Comparison of ENCODE assay signal across 18 cellular contexts in genomic region chr2:28135324-28135723, GRCh38.
DNase-seq lines count a peak whose midpoint lies in the region; ATAC-seq and TF ChIP-seq lines count a peak whose summit lies in the region.
"Had no signal": no experiment of that assay in that cellular context is flagged by ENCODE, and none has a peak within 500 bp of the region (broad histone marks: within the 10 kb centered on the region; RNA-seq: fewer than 3 reads in every experiment).

No MANE protein-coding gene starts in this region.

- H3K36me3 Mint-ChIP-seq in activated CD4-positive, alpha-beta T cell treated with anti-CD3 and anti-CD28 coated beads for 36 hours (ENCODE audit: low read depth): peaks cover 14% of the 10 kb centered on the region
- H3K36me3 Mint-ChIP-seq in CD8-positive, alpha-beta T cell: peaks cover 24% of the 10 kb centered on the region
- H3K36me3 Mint-ChIP-seq in activated T-helper 1 cell treated with anti-CD3 and anti-CD28 coated beads, Interleukin-12 subunit alpha, Interleukin-12 subunit beta, Interleukin-2, Interleukin-4 antibody, amounts not matched to agents 30 ng/mL and 10 ng/mL and 1 ng/mL, durations not matched to agents 14 hours and 24 hours and 36 hours (ENCODE audit: low read depth): peaks cover 11% of the 10 kb centered on the region
- no peaks in the 10 kb centered on the region for H3K36me3 Mint-ChIP-seq in natural killer cell

- POLR2A ChIA-PET in activated CD4-positive, alpha-beta T cell treated with anti-CD3 and anti-CD28 coated beads for 36 hours (lab: Charles Lee): no interaction called here
- POLR2A ChIA-PET in CD8-positive, alpha-beta T cell (lab: Charles Lee): interaction anchor here (1.1 kb wide), 1 partner anchor 49 kb away, joined by 3 read pairs; no protein-coding TSS in a partner anchor

- H3K4me1 Mint-ChIP-seq in activated CD4-positive, alpha-beta T cell treated with anti-CD3 and anti-CD28 coated beads for 36 hours: peaks cover 22% of the 10 kb centered on the region
- H3K4me1 Mint-ChIP-seq in CD8-positive, alpha-beta T cell (ENCODE audit: low read depth): peaks cover 25% of the 10 kb centered on the region
- H3K4me1 Mint-ChIP-seq in activated T-helper 1 cell treated with anti-CD3 and anti-CD28 coated beads, Interleukin-12 subunit alpha, Interleukin-12 subunit beta, Interleukin-2, Interleukin-4 antibody, amounts not matched to agents 30 ng/mL and 10 ng/mL and 1 ng/mL, durations not matched to agents 14 hours and 24 hours and 36 hours (ENCODE audit: low read depth): peaks cover 36% of the 10 kb centered on the region
- peaks cover 14 to 23% of the 10 kb centered on the region in 2 donors for H3K4me1 Mint-ChIP-seq in natural killer cell

- H3K36me3 ChIP-seq in CD8-positive, alpha-beta T cell (ENCODE audit: insufficient read depth, low read length): no peaks in the 10 kb centered on the region
- H3K36me3 ChIP-seq: BE2C had no signal

- H3K4me3 Mint-ChIP-seq in activated CD4-positive, alpha-beta T cell treated with anti-CD3 and anti-CD28 coated beads for 36 hours: no peak overlapping the region
- no peak overlapping the region for H3K4me3 Mint-ChIP-seq in CD8-positive, alpha-beta T cell
- no peak overlapping the region for H3K4me3 Mint-ChIP-seq in activated T-helper 1 cell treated with anti-CD3 and anti-CD28 coated beads, Interleukin-12 subunit alpha, Interleukin-12 subunit beta, Interleukin-2, Interleukin-4 antibody, amounts not matched to agents 30 ng/mL and 10 ng/mL and 1 ng/mL, durations not matched to agents 14 hours and 24 hours and 36 hours
- no peak overlapping the region for H3K4me3 Mint-ChIP-seq in natural killer cell
- H3K4me3 Mint-ChIP-seq: activated CD4-positive, alpha-beta memory T cell treated with anti-CD3 and anti-CD28 coated beads, Interleukin-2, amount 10 ng/mL, durations not matched to agents 7 days and 5 days had no signal

- intact Hi-C loops in activated CD4-positive, alpha-beta T cell treated with anti-CD3 and anti-CD28 coated beads for 36 hours (cut with DNase I, micrococcal nuclease): no loop called here
- intact Hi-C loops in CD8-positive, alpha-beta T cell (cut with DNase I, micrococcal nuclease): no loop called here
- intact Hi-C loops in activated T-helper 1 cell treated with anti-CD3 and anti-CD28 coated beads, Interleukin-12 subunit alpha, Interleukin-12 subunit beta, Interleukin-2, Interleukin-4 antibody, amounts not matched to agents 30 ng/mL and 10 ng/mL and 1 ng/mL, durations not matched to agents 14 hours and 24 hours and 36 hours (cut with micrococcal nuclease): no loop called here
- intact Hi-C loops in natural killer cell (cut with micrococcal nuclease): no loop called here

- H3K4me1 ChIP-seq in CD8-positive, alpha-beta T cell (ENCODE audit: insufficient read depth, low read length): peaks cover 8% of the 10 kb centered on the region

- CTCF ChIA-PET in activated CD4-positive, alpha-beta T cell treated with anti-CD3 and anti-CD28 coated beads for 36 hours (lab: Charles Lee): interaction anchor here (1.2 kb wide), 1 partner anchor 431 kb away, joined by 3 read pairs; no protein-coding TSS in a partner anchor
- CTCF ChIA-PET in CD8-positive, alpha-beta T cell (lab: Charles Lee): interaction anchor here (0.6 kb wide), 1 partner anchor 252 kb away, joined by 3 read pairs; no protein-coding TSS in a partner anchor

- DNase-seq in activated CD4-positive, alpha-beta T cell treated with anti-CD3 and anti-CD28 coated beads for 36 hours: no peak
- no peak for DNase-seq in activated CD4-positive, alpha-beta T cell treated with anti-CD3 and anti-CD28 coated beads for 4 hours
- DNase-seq in CD8-positive, alpha-beta T cell: no peak
- DNase-seq in activated T-helper 1 cell treated with anti-CD3 and anti-CD28 coated beads, Interleukin-12 subunit alpha, Interleukin-12 subunit beta, Interleukin-2, Interleukin-4 antibody, amounts not matched to agents 30 ng/mL and 10 ng/mL and 1 ng/mL, durations not matched to agents 14 hours and 24 hours and 36 hours (ENCODE audit: low spot score): no peak
- DNase-seq in natural killer cell (no peak), medulla oblongata (ENCODE audit: extremely low spot score) (no peak), NCI-H748 (lab: John Stamatoyannopoulos, UW; ENCODE audit: unreplicated experiment) (no peak)
- DNase-seq: activated CD4-positive, alpha-beta memory T cell treated with anti-CD3 and anti-CD28 coated beads, Interleukin-2, amount 10 ng/mL, durations not matched to agents 7 days and 5 days; BE2C; GF-D8; heart left ventricle; NCI-H146; NCI-H2171; NCI-H69; occipital lobe; retina; stimulated activated CD4-positive, alpha-beta T cell treated with anti-CD3 and anti-CD28 coated beads, Interleukin-15, amount 100 ng/mL, for 24 hours had no signal

- H3K4me3 ChIP-seq in CD8-positive, alpha-beta T cell (ENCODE audit: low read depth, low read length): no peak overlapping the region
- H3K4me3 ChIP-seq: heart left ventricle had no signal

- peak overlapping the region; percentile 16 for H3K27ac Mint-ChIP-seq in activated CD4-positive, alpha-beta T cell treated with anti-CD3 and anti-CD28 coated beads for 36 hours
- peak overlapping the region; percentile 66 for H3K27ac Mint-ChIP-seq in CD8-positive, alpha-beta T cell
- peak overlapping the region; percentile 69 for H3K27ac Mint-ChIP-seq in activated T-helper 1 cell treated with anti-CD3 and anti-CD28 coated beads, Interleukin-12 subunit alpha, Interleukin-12 subunit beta, Interleukin-2, Interleukin-4 antibody, amounts not matched to agents 30 ng/mL and 10 ng/mL and 1 ng/mL, durations not matched to agents 14 hours and 24 hours and 36 hours
- peak overlapping the region in 1 of 2 donors; percentile 7 for H3K27ac Mint-ChIP-seq in natural killer cell
- H3K27ac Mint-ChIP-seq: activated CD4-positive, alpha-beta memory T cell treated with anti-CD3 and anti-CD28 coated beads, Interleukin-2, amount 10 ng/mL, durations not matched to agents 7 days and 5 days had no signal

- no peaks in the 10 kb centered on the region for H3K9me3 Mint-ChIP-seq in activated CD4-positive, alpha-beta T cell treated with anti-CD3 and anti-CD28 coated beads for 36 hours (ENCODE audit: low read depth)
- no peaks in the 10 kb centered on the region for H3K9me3 Mint-ChIP-seq in CD8-positive, alpha-beta T cell
- no peaks in the 10 kb centered on the region for H3K9me3 Mint-ChIP-seq in activated T-helper 1 cell treated with anti-CD3 and anti-CD28 coated beads, Interleukin-12 subunit alpha, Interleukin-12 subunit beta, Interleukin-2, Interleukin-4 antibody, amounts not matched to agents 30 ng/mL and 10 ng/mL and 1 ng/mL, durations not matched to agents 14 hours and 24 hours and 36 hours
- no peaks in the 10 kb centered on the region for H3K9me3 Mint-ChIP-seq in natural killer cell
- H3K9me3 Mint-ChIP-seq: activated CD4-positive, alpha-beta memory T cell treated with anti-CD3 and anti-CD28 coated beads, Interleukin-2, amount 10 ng/mL, durations not matched to agents 7 days and 5 days had no signal

- H3K27ac ChIP-seq in CD8-positive, alpha-beta T cell (ENCODE audit: low read depth, low read length): no peak overlapping the region

- no peaks in the 10 kb centered on the region for H3K9me3 ChIP-seq in CD8-positive, alpha-beta T cell (ENCODE audit: low read length)
- H3K9me3 ChIP-seq: BE2C, heart left ventricle had no signal

- no peaks in the 10 kb centered on the region for H3K27me3 ChIP-seq in CD8-positive, alpha-beta T cell (ENCODE audit: insufficient read depth, low read length)
- H3K27me3 ChIP-seq: BE2C, heart left ventricle had no signal

- TF ChIP-seq CTCF in CD8-positive, alpha-beta T cell (IDR thresholded peaks at IDR 0.05): no peak
- no peak for TF ChIP-seq CTCF in natural killer cell (IDR thresholded peaks at IDR 0.05)

- no peak for ATAC-seq in activated CD4-positive, alpha-beta T cell treated with anti-CD3 and anti-CD28 coated beads for 36 hours
- ATAC-seq in CD8-positive, alpha-beta T cell: no peak
- ATAC-seq in natural killer cell (peak in 2 of 3 donors; percentile 56 to 68), GM18868 (IDR thresholded peaks at IDR 0.05; ENCODE audit: unreplicated experiment) (no peak)
- ATAC-seq: heart left ventricle had no signal

- H3K27me3 Mint-ChIP-seq in activated CD4-positive, alpha-beta T cell treated with anti-CD3 and anti-CD28 coated beads for 36 hours: no peaks in the 10 kb centered on the region
- H3K27me3 Mint-ChIP-seq in CD8-positive, alpha-beta T cell (ENCODE audit: low read depth): no peaks in the 10 kb centered on the region
- no peaks in the 10 kb centered on the region for H3K27me3 Mint-ChIP-seq in activated T-helper 1 cell treated with anti-CD3 and anti-CD28 coated beads, Interleukin-12 subunit alpha, Interleukin-12 subunit beta, Interleukin-2, Interleukin-4 antibody, amounts not matched to agents 30 ng/mL and 10 ng/mL and 1 ng/mL, durations not matched to agents 14 hours and 24 hours and 36 hours (ENCODE audit: insufficient read depth)
- no peaks in the 10 kb centered on the region for H3K27me3 Mint-ChIP-seq in natural killer cell (ENCODE audit: low read depth in 2 of 2)
- H3K27me3 Mint-ChIP-seq: activated CD4-positive, alpha-beta memory T cell treated with anti-CD3 and anti-CD28 coated beads, Interleukin-2, amount 10 ng/mL, durations not matched to agents 7 days and 5 days had no signal

Comparison
In these comparisons a context has a peak if more than half of its experiments do, and no peak if none do; other contexts are left out.
1. ATAC-seq: peak in natural killer cell (2 of 3); none in activated CD4-positive, alpha-beta T cell treated with anti-CD3 and anti-CD28 coated beads for 36 hours (single experiment), CD8-positive, alpha-beta T cell (single experiment) and GM18868 (single experiment).